Comparison of ENCODE assay signal across 17 cellular contexts in the genomic region with DNA sequence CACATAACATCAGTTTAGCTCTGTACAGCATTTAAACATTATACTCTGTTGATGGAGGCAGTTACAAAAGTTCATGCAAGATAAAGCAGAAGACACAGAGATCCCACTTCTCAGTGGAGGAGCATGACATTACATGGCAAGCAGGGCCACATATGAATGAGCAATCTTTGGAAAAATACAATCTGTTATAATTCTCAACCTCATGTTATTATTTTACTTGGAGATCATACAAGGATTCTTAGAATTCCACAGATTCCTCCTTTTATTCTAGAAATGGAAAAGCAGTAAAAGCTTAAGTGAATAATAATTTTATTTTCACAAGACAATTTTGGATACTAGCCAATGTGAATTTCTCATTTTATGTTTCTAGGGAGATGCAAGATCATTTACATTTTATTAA.
DNase-seq lines count a peak whose midpoint lies in the region; ATAC-seq lines count a peak whose summit lies in the region.
"Had no signal": no experiment of that assay in that cellular context is flagged by ENCODE, and none has a peak within 500 bp of the region (broad histone marks: within the 10 kb centered on the region; RNA-seq: fewer than 3 reads in every experiment).

No MANE protein-coding gene starts in this region.

- intact Hi-C loops in aorta (cut with DNase I) = no loop called here

- DNase-seq in HCEC 1CT (peak; percentile 42), astrocyte of the hippocampus (ENCODE audit: low read depth, low spot score) (peak; percentile 39), kidney glomerular epithelial cell (lab: John Stamatoyannopoulos, UW) (peak; percentile 39), aorta (no peak), H4 (ENCODE audit: low spot score) (no peak), medulla oblongata (ENCODE audit: extremely low spot score) (no peak)
- DNase-seq: activated CD8-positive, alpha-beta memory T cell treated with anti-CD3 and anti-CD28 coated beads, Interleukin-2, amount 10 ng/mL, durations not matched to agents 7 days and 5 days; activated gamma-delta T cell; effector memory CD4-positive, alpha-beta T cell; glutamatergic neuron; islet precursor cell; NCI-H2081; NCI-H748 treated with DMSO at 0.1 percent for 48 hours; RPMI8226; T-helper 2 cell had no signal

- peaks cover 0 to 2% of the 10 kb centered on the region in 2 donors for H3K4me1 ChIP-seq in aorta (ENCODE audit: control insufficient read depth in 1 of 2, insufficient read depth in 2 of 2, low read length in 2 of 2)
- H3K4me1 ChIP-seq: parathyroid adenoma had no signal

- H3K27me3 ChIP-seq in aorta (ENCODE audit: control insufficient read depth in 1 of 2, insufficient read depth in 2 of 2, low read length in 1 of 2) = no peaks in the 10 kb centered on the region

- ATAC-seq in aorta (ENCODE audit: low FRiP score) (peak; percentile 15), HG02852 (IDR thresholded peaks at IDR 0.05; ENCODE audit: unreplicated experiment) (no peak)
- ATAC-seq: activated CD8-positive, alpha-beta memory T cell treated with anti-CD3 and anti-CD28 coated beads, Interleukin-2, amount 10 ng/mL, durations not matched to agents 7 days and 5 days had no signal

- H3K27ac ChIP-seq in aorta (ENCODE audit: low read depth in 1 of 2, low read length in 2 of 2) = no peak overlapping the region
- H3K27ac ChIP-seq: parathyroid adenoma had no signal

- no peaks in the 10 kb centered on the region for H3K36me3 ChIP-seq in aorta (ENCODE audit: control insufficient read depth in 1 of 2, insufficient read depth in 2 of 2, low read length in 1 of 2)

- no peak overlapping the region for H3K4me3 ChIP-seq in aorta (ENCODE audit: low read length in 2 of 2)

- H3K9me3 ChIP-seq in aorta (ENCODE audit: control insufficient read depth, low read length) = no peaks in the 10 kb centered on the region

Comparison
In these comparisons a context has a peak if more than half of its experiments do, and no peak if none do; other contexts are left out.
1. DNase-seq: peak in HCEC 1CT (single experiment), astrocyte of the hippocampus (single experiment) and kidney glomerular epithelial cell (single experiment); none in aorta (0 of 2), H4 (single experiment) and medulla oblongata (single experiment).